In genomic region chr14:26293909-26294308, GRCh38 we compare ENCODE assay signal across 16 cellular contexts.
DNase-seq lines count a peak whose midpoint lies in the region; ATAC-seq and TF ChIP-seq lines count a peak whose summit lies in the region.
"Had no signal": no experiment of that assay in that cellular context is flagged by ENCODE, and none has a peak within 500 bp of the region (broad histone marks: within the 10 kb centered on the region; RNA-seq: fewer than 3 reads in every experiment).

No MANE protein-coding gene starts in this region.

- DNase-seq in ELF-1 (ENCODE audit: low read depth, low spot score) (peak; percentile 24), epithelial cell of esophagus (ENCODE audit: low read depth) (peak; percentile 27), islet precursor cell (peak; percentile 54), left ventricle myocardium superior (no peak), NCI-H1417 (lab: John Stamatoyannopoulos, UW) (no peak), breast epithelium (ENCODE audit: low spot score in 2 of 2) (no peak)
- DNase-seq: C1 segment of cervical spinal cord; Calu3; CD4-positive, alpha-beta memory T cell; COR-L47; DMS53; DMS79 treated with DMSO at 0.1 percent for 48 hours; GOT3; HFFc6 had no signal

- TF ChIP-seq RAD21 in Ishikawa (IDR thresholded peaks at IDR 0.05; ENCODE audit: low read depth): no peak

- TF ChIP-seq CTCF in epithelial cell of esophagus (IDR thresholded peaks at IDR 0.05; ENCODE audit: insufficient read depth, low read depth, low read length, missing control alignments) (no peak), breast epithelium (IDR thresholded peaks at IDR 0.05) (no peak)

- intact Hi-C loops in left ventricle myocardium superior (cut with micrococcal nuclease) (no loop called here), breast epithelium (cut with DNase I; ENCODE audit: low total_unique reads) (no loop called here)

- H3K4me3 ChIP-seq in epithelial cell of esophagus (ENCODE audit: low read length) (no peak overlapping the region), breast epithelium (no peak overlapping the region)
- H3K4me3 ChIP-seq: HAP-1 had no signal

- no peak for TF ChIP-seq POLR2A in breast epithelium (IDR thresholded peaks at IDR 0.05)

- no peak for ATAC-seq in left ventricle myocardium superior

- no peaks in the 10 kb centered on the region for H3K27me3 ChIP-seq in breast epithelium

- no peaks in the 10 kb centered on the region for H3K36me3 ChIP-seq in breast epithelium
- H3K36me3 ChIP-seq: HAP-1 had no signal

- TF ChIP-seq EP300 in Ishikawa (IDR thresholded peaks at IDR 0.05; ENCODE audit: borderline replicate concordance): peak; percentile 59; the same call in 1 of the 2 replicates

- no peak overlapping the region for H3K27ac ChIP-seq in breast epithelium

- no peaks in the 10 kb centered on the region for H3K9me3 ChIP-seq in breast epithelium
- H3K9me3 ChIP-seq: HAP-1 had no signal

- H3K4me1 ChIP-seq in breast epithelium: no peaks in the 10 kb centered on the region
- H3K4me1 ChIP-seq: HAP-1 had no signal

TF ChIP-seq in Ishikawa, 13 proteins besides CTCF, POLR2A, EP300 and RAD21:
- peak; percentile 47 for TF ChIP-seq TCF12 (IDR thresholded peaks at IDR 0.05; ENCODE audit: low read depth)
- TF ChIP-seq NFIC (IDR thresholded peaks at IDR 0.05): peak; percentile 83
- no peak for TF ChIP-seq ZBTB7A (IDR thresholded peaks at IDR 0.05; ENCODE audit: low read depth)
- peak; percentile 19; the same call in 1 of the 2 replicates for TF ChIP-seq CEBPB (IDR thresholded peaks at IDR 0.05)

Comparison
In these comparisons a context has a peak if more than half of its experiments do, and no peak if none do; other contexts are left out.
1. DNase-seq: peak in ELF-1 (single experiment), epithelial cell of esophagus (single experiment) and islet precursor cell (single experiment); none in left ventricle myocardium superior (single experiment), NCI-H1417 (0 of 3) and breast epithelium (0 of 2).